In the genomic region with DNA sequence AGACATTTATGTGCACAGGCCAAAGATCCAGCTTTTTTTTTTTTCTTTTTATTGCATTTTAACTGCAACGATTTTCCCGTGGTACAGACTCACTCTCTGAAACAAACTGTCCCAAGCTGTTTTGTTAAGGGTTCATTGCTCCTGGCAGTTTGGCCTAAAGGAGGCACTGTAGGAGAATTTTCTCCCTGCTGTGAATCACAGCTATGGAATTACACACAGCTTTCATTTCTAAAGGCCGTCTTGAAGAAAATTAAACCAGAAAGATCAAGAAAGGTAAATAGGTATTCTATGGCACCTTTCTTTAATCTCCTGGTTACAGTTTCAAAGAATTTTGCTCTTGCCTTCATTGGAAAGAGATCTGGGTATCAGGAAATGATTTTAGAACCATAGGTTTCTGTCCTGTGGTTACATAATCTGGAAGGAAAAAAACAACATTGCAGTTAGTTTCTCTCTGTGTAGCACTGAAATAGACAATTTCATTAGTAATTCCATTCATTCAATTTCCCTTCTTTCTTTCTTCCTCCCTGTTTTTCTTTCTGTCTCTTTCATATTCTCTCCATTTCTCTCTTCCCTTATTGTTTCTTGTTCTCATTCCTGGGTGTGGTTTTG, we compare ENCODE assay signal across 8 cellular contexts. TPM values are rescaled to one million over a fixed set of nuclear protein-coding genes. Genes with fewer than 3 reads are reported as not detected.
DNase-seq lines count a peak whose midpoint lies in the region; ATAC-seq and TF ChIP-seq lines count a peak whose summit lies in the region.

No MANE protein-coding gene starts in this region.

- H3K4me1 ChIP-seq in right cardiac atrium (ENCODE audit: control insufficient read depth, insufficient read depth, low read length): peaks cover 4% of the 10 kb centered on the region

- H3K27me3 ChIP-seq in right cardiac atrium (ENCODE audit: control insufficient read depth, insufficient read depth): no peaks in the 10 kb centered on the region

- DNase-seq in AG10803 (ENCODE audit: low read depth): peak; percentile 66
- peak; percentile 27 for DNase-seq in HK-2 (ENCODE audit: unreplicated experiment)
- DNase-seq in right cardiac atrium: no peak
- peak; percentile 21 for DNase-seq in retinal pigment epithelial cell (ENCODE audit: low read depth)
- DNase-seq in T1000 (lab: John Stamatoyannopoulos, UW): no peak

- intact Hi-C loops in right cardiac atrium (cut with DNase I): loop anchor here in 3 of 4 donors (5.0 kb wide), 3 partner anchors 47 to 137 kb away; partner anchors contain the start of gene PDK4 (in 2 of the 3)

- WGBS in right cardiac atrium: 4% methylated on average over 3 of the region's 3 CpGs

- H3K27ac ChIP-seq in angular gyrus (ENCODE audit: low read depth, low read length): peak overlapping the region; percentile 96
- H3K27ac ChIP-seq in right cardiac atrium (ENCODE audit: low read length): no peak overlapping the region

- ATAC-seq in right cardiac atrium (peak; percentile 82 to 90), HG02642 (IDR thresholded peaks at IDR 0.05; ENCODE audit: poor library complexity, unreplicated experiment) (no peak), GM21381 (IDR thresholded peaks at IDR 0.05; ENCODE audit: unreplicated experiment) (no peak)

- TF ChIP-seq CTCF in AG10803 (conservative IDR thresholded peaks at IDR 0.05; ENCODE audit: low read length) (peak; percentile 91), retinal pigment epithelial cell (conservative IDR thresholded peaks at IDR 0.05; ENCODE audit: low read depth, low read length) (peak; percentile 88)

- no peaks in the 10 kb centered on the region for H3K9me3 ChIP-seq in right cardiac atrium (ENCODE audit: control insufficient read depth, low read length)

- H3K4me3 ChIP-seq in AG10803 (ENCODE audit: low read length) (peak overlapping the region; percentile 53), right cardiac atrium (ENCODE audit: low read length) (peak overlapping the region; percentile 88), retinal pigment epithelial cell (ENCODE audit: low read length) (peak overlapping the region; percentile 21)

RNA-seq across cellular contexts. Expression of gene PDK4, which starts 51.2 kb away (rescaled TPM):
- 100 to 1,000 TPM in 2 of 4 donors, 10 to 100 TPM in 2; 53.0 to 842 (median 103) TPM for total RNA-seq in right cardiac atrium
- 133 TPM for polyA plus RNA-seq in right cardiac atrium

RNA-seq across cellular contexts. Expression of gene ASB4, which starts 59.4 kb away (rescaled TPM):
- 1 to 10 TPM; 1.2 to 3.8 (median 2.6) TPM for total RNA-seq in right cardiac atrium
- polyA plus RNA-seq in right cardiac atrium: 1.4 TPM

Comparison
In these comparisons a context has a peak if more than half of its experiments do, and no peak if none do; other contexts are left out.
1. DNase-seq: peak in AG10803 (single experiment), HK-2 (single experiment) and retinal pigment epithelial cell (single experiment); none in right cardiac atrium (0 of 3) and T1000 (single experiment).
2. H3K4me3 ChIP-seq: peak in every context shown above with its lines; median percentile 88 in right cardiac atrium; 53 in AG10803; 21 in retinal pigment epithelial cell.
3. ATAC-seq: peak in right cardiac atrium (2 of 2); none in HG02642 (single experiment) and GM21381 (single experiment).